In genomic region chr2:197011777-197012641, GRCh38 we compare ENCODE assay signal across 8 cellular contexts.
DNase-seq lines count a peak whose midpoint lies in the region; ATAC-seq, FAIRE-seq and TF ChIP-seq lines count a peak whose summit lies in the region.

No MANE protein-coding gene starts in this region.

- intact Hi-C loops in left lung (cut with DNase I) = no loop called here

- H3K9me2 ChIP-seq in Loucy (replicated peaks; ENCODE audit: low read depth, low read length) = no peaks in the 10 kb centered on the region

- H3K27ac ChIP-seq in left lung = no peak overlapping the region

- H3K4me2 ChIP-seq in Loucy (ENCODE audit: low read depth, low read length, poor library complexity, severe bottlenecking) = no peak overlapping the region

- H3K27me3 ChIP-seq in Loucy (ENCODE audit: insufficient read depth, low read length, poor library complexity, severe bottlenecking) (no peaks in the 10 kb centered on the region), left lung (no peaks in the 10 kb centered on the region)

- in situ Hi-C loops in Caki2 (cut with HindIII; ENCODE audit: low pct_unique_long_range_greater_than_20kb, low sequenced_read_pairs) (no loop called here), SK-MEL-5 (cut with HindIII; ENCODE audit: low pct_unique_long_range_greater_than_20kb, low sequenced_read_pairs) (no loop called here)

- no peak for FAIRE-seq in urothelium cell line (lab: Jason Lieb, UNC)

- no peaks in the 10 kb centered on the region for H4K20me1 ChIP-seq in Loucy (ENCODE audit: insufficient read depth, low read length, poor library complexity, severe bottlenecking)

- H3K36me3 ChIP-seq in Loucy (ENCODE audit: insufficient read depth, low read length) (peaks cover 12% of the 10 kb centered on the region; the same call in 1 of the 2 replicates), left lung (peaks cover 0 to 54% of the 10 kb centered on the region in 2 donors)

- H3K4me3 ChIP-seq in Loucy (ENCODE audit: low read length, poor library complexity, severe bottlenecking) (no peak overlapping the region), left lung (no peak overlapping the region)

- H3K4me1 ChIP-seq in Loucy (ENCODE audit: insufficient read depth, low read length, poor library complexity, severe bottlenecking) = peaks cover 3% of the 10 kb centered on the region
- H3K4me1 ChIP-seq in left lung = no peaks in the 10 kb centered on the region

- no peak overlapping the region for H3K9ac ChIP-seq in Loucy (ENCODE audit: low read depth, low read length, poor library complexity, severe bottlenecking)

- TF ChIP-seq CTCF in Loucy (conservative IDR thresholded peaks at IDR 0.05; ENCODE audit: low read length) (peak; percentile 96), left lung (IDR thresholded peaks at IDR 0.05) (peak; percentile 72 to 76)

- no peaks in the 10 kb centered on the region for H3F3A ChIP-seq in Loucy (ENCODE audit: low read depth)

- H2AFZ ChIP-seq in Loucy (ENCODE audit: low read length) = no peak overlapping the region

- H3K9me3 ChIP-seq in Loucy (ENCODE audit: insufficient read depth, low read depth, low read length) = no peaks in the 10 kb centered on the region
- no peaks in the 10 kb centered on the region for H3K9me3 ChIP-seq in left lung

- DNase-seq in Caki2 (ENCODE audit: low read depth) (peak; percentile 28), SK-MEL-5 (ENCODE audit: low read depth, low spot score) (peak; percentile 70), cerebellum (ENCODE audit: low spot score) (peak; percentile 60), left lung (no peak), urothelium cell line (ENCODE audit: low spot score) (peak; percentile 54)

- ATAC-seq in GM19372 (IDR thresholded peaks at IDR 0.05; ENCODE audit: low read depth, unreplicated experiment) = peak; percentile 68
- peak; percentile 68 for ATAC-seq in left lung
- no peak for ATAC-seq in HG02884 (IDR thresholded peaks at IDR 0.05; ENCODE audit: unreplicated experiment)

- H3K79me2 ChIP-seq in Loucy (ENCODE audit: insufficient read depth, low read length) = no peaks in the 10 kb centered on the region

Comparison
In these comparisons a context has a peak if more than half of its experiments do, and no peak if none do; other contexts are left out.
1. DNase-seq: peak in Caki2 (single experiment), SK-MEL-5 (single experiment), cerebellum (single experiment) and urothelium cell line (single experiment); none in left lung (0 of 2).